ENCODE assay signal across 22 cellular contexts in genomic region chr13:110523180-110523579, GRCh38.
"Had no signal": no experiment of that assay in that cellular context is flagged by ENCODE, and none has a peak within 500 bp of the region (broad histone marks: within the 10 kb centered on the region; RNA-seq: fewer than 3 reads in every experiment).

No MANE protein-coding gene starts in this region.

- DNase-seq: activated CD4-positive, alpha-beta T cell treated with anti-CD3 and anti-CD28 coated beads, Interleukin-2, amount 50 U/mL, for 1 hour; activated CD4-positive, CD25-positive, alpha-beta regulatory T cell treated with anti-CD3 and anti-CD28 coated beads, Interleukin-2, amount 50 U/mL, for 72 hours; activated CD8-positive, alpha-beta memory T cell treated with anti-CD3 and anti-CD28 coated beads, Interleukin-2, amount 50 U/mL, for 48 hours; activated effector memory CD4-positive, alpha-beta T cell treated with Interleukin-2 at 50 U/mL for 16 hours; activated naive CD4-positive, alpha-beta T cell treated with anti-CD3 and anti-CD28 coated beads, Interleukin-2, amount 10 ng/mL, durations not matched to agents 7 days and 5 days; activated naive CD8-positive, alpha-beta T cell treated with anti-CD3 and anti-CD28 coated beads, Interleukin-2, amount 50 U/mL, for 24 hours; activated T-cell treated with anti-CD3 and anti-CD28 coated beads, Interleukin-2, amount 50 U/mL, for 48 hours; effector memory CD8-positive, alpha-beta T cell; left colon; retina; stimulated activated CD4-positive, alpha-beta T cell treated with anti-CD3 and anti-CD28 coated beads, Interleukin-4, amount 100 ng/mL, for 4 hours; T-helper 1 cell; T-helper 9 cell; transverse colon; uterus had no signal

- H3K9me3 Mint-ChIP-seq: activated naive CD4-positive, alpha-beta T cell treated with anti-CD3 and anti-CD28 coated beads, Interleukin-2, amount 10 ng/mL, durations not matched to agents 7 days and 5 days; activated naive CD8-positive, alpha-beta T cell treated with anti-CD3 and anti-CD28 coated beads, Interleukin-2, amount 50 U/mL, for 24 hours; effector memory CD8-positive, alpha-beta T cell; mesothelial cell of epicardium; nephron; stimulated activated memory B cell treated with anti-CD40 and anti-IgM and Interleukin-4, amounts not matched to agents 10 μg/mL and 1 μg/mL and 100 μg/mL, for 72 hours had no signal

- H3K4me3 ChIP-seq: breast epithelium, hepatocyte, smooth muscle cell, transverse colon, uterus had no signal

- H3K36me3 Mint-ChIP-seq: mesothelial cell of epicardium had no signal

- H3K4me3 Mint-ChIP-seq: activated naive CD4-positive, alpha-beta T cell treated with anti-CD3 and anti-CD28 coated beads, Interleukin-2, amount 10 ng/mL, durations not matched to agents 7 days and 5 days; activated naive CD8-positive, alpha-beta T cell treated with anti-CD3 and anti-CD28 coated beads, Interleukin-2, amount 50 U/mL, for 24 hours; effector memory CD8-positive, alpha-beta T cell; mesothelial cell of epicardium; nephron; stimulated activated memory B cell treated with anti-CD40 and anti-IgM and Interleukin-4, amounts not matched to agents 10 μg/mL and 1 μg/mL and 100 μg/mL, for 72 hours had no signal

- H3K27me3 Mint-ChIP-seq: stimulated activated memory B cell treated with anti-CD40 and anti-IgM and Interleukin-4, amounts not matched to agents 10 μg/mL and 1 μg/mL and 100 μg/mL, for 72 hours had no signal

- H3K27ac Mint-ChIP-seq: activated naive CD4-positive, alpha-beta T cell treated with anti-CD3 and anti-CD28 coated beads, Interleukin-2, amount 10 ng/mL, durations not matched to agents 7 days and 5 days; activated naive CD8-positive, alpha-beta T cell treated with anti-CD3 and anti-CD28 coated beads, Interleukin-2, amount 50 U/mL, for 24 hours; mesothelial cell of epicardium; nephron; stimulated activated memory B cell treated with anti-CD40 and anti-IgM and Interleukin-4, amounts not matched to agents 10 μg/mL and 1 μg/mL and 100 μg/mL, for 72 hours had no signal

- H3K36me3 ChIP-seq: breast epithelium, transverse colon, uterus had no signal

- H3K27ac ChIP-seq: hepatocyte, uterus had no signal

- FAIRE-seq: astrocyte had no signal

- H3K9me3 ChIP-seq: breast epithelium, transverse colon, uterus had no signal

- H3K27me3 ChIP-seq: breast epithelium, hepatocyte, transverse colon, uterus had no signal

- H3K4me1 ChIP-seq: uterus had no signal
